ENCODE assay signal across 1 cellular context in the genomic region with DNA sequence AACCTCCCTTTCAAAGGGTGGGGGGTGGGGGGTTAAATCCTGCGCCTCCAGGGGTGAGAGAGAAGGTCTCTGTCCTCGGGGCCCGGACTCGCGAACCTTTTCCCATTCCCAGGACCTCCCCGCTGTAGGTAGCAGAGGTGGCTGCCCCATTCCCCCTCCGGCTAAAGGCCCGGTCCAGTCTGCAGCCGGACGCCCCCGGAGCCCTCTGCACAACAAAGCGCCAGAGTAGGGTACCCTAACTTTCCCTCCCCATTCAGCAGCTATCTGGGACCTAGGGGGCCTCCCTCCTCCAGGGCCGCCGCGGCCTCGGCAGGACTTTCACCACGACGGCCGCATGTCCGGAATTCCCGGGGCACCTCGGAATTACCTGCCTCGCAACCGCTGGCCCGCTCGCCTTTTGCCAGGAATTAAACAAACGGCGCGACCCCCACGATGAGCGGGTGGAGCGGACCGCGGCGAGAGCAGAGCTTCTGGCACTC.
TF ChIP-seq lines count a peak whose summit lies in the region.

No MANE protein-coding gene starts in this region.

TF ChIP-seq in HepG2, 621 proteins besides CTCF, POLR2A, EP300 and RAD21 (continued from another document and continues in another):
- TF ChIP-seq, protein P1, sequence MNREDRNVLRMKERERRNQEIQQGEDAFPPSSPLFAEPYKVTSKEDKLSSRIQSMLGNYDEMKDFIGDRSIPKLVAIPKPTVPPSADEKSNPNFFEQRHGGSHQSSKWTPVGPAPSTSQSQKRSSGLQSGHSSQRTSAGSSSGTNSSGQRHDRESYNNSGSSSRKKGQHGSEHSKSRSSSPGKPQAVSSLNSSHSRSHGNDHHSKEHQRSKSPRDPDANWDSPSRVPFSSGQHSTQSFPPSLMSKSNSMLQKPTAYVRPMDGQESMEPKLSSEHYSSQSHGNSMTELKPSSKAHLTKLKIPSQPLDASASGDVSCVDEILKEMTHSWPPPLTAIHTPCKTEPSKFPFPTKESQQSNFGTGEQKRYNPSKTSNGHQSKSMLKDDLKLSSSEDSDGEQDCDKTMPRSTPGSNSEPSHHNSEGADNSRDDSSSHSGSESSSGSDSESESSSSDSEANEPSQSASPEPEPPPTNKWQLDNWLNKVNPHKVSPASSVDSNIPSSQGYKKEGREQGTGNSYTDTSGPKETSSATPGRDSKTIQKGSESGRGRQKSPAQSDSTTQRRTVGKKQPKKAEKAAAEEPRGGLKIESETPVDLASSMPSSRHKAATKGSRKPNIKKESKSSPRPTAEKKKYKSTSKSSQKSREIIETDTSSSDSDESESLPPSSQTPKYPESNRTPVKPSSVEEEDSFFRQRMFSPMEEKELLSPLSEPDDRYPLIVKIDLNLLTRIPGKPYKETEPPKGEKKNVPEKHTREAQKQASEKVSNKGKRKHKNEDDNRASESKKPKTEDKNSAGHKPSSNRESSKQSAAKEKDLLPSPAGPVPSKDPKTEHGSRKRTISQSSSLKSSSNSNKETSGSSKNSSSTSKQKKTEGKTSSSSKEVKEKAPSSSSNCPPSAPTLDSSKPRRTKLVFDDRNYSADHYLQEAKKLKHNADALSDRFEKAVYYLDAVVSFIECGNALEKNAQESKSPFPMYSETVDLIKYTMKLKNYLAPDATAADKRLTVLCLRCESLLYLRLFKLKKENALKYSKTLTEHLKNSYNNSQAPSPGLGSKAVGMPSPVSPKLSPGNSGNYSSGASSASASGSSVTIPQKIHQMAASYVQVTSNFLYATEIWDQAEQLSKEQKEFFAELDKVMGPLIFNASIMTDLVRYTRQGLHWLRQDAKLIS (CRISPR knock-in tag; IDR thresholded peaks at IDR 0.05): peak; percentile 86; the same call in 1 of the 2 replicates
- TF ChIP-seq ZNF572 (CRISPR knock-in tag; IDR thresholded peaks at IDR 0.05): 0 out of 2 replicates have a peak, but pooled peaks have one; percentile 21
- TF ChIP-seq HNRNPL (IDR thresholded peaks at IDR 0.05; ENCODE audit: low read depth, low read length): 0 out of 2 replicates have a peak, but pooled peaks have one; percentile 68
- TF ChIP-seq STAG1 (CRISPR knock-in tag; IDR thresholded peaks at IDR 0.05): 0 out of 2 replicates have a peak, but pooled peaks have one; percentile 3
- TF ChIP-seq SRF (IDR thresholded peaks at IDR 0.05; ENCODE audit: low read depth, low read length): no peak
- TF ChIP-seq, protein P2, sequence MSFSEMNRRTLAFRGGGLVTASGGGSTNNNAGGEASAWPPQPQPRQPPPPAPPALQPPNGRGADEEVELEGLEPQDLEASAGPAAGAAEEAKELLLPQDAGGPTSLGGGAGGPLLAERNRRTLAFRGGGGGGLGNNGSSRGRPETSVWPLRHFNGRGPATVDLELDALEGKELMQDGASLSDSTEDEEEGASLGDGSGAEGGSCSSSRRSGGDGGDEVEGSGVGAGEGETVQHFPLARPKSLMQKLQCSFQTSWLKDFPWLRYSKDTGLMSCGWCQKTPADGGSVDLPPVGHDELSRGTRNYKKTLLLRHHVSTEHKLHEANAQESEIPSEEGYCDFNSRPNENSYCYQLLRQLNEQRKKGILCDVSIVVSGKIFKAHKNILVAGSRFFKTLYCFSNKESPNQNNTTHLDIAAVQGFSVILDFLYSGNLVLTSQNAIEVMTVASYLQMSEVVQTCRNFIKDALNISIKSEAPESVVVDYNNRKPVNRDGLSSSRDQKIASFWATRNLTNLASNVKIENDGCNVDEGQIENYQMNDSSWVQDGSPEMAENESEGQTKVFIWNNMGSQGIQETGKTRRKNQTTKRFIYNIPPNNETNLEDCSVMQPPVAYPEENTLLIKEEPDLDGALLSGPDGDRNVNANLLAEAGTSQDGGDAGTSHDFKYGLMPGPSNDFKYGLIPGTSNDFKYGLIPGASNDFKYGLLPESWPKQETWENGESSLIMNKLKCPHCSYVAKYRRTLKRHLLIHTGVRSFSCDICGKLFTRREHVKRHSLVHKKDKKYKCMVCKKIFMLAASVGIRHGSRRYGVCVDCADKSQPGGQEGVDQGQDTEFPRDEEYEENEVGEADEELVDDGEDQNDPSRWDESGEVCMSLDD (CRISPR knock-in tag; IDR thresholded peaks at IDR 0.05; ENCODE audit: borderline replicate concordance): 0 out of 2 replicates have a peak, but pooled peaks have one; percentile 31
- TF ChIP-seq ZNF232 (CRISPR knock-in tag; IDR thresholded peaks at IDR 0.05; ENCODE audit: borderline replicate concordance): 0 out of 2 replicates have a peak, but pooled peaks have one; percentile 51
- no peak for TF ChIP-seq JDP2 (CRISPR knock-in tag; IDR thresholded peaks at IDR 0.05; ENCODE audit: borderline replicate concordance)
- TF ChIP-seq, protein P3, sequence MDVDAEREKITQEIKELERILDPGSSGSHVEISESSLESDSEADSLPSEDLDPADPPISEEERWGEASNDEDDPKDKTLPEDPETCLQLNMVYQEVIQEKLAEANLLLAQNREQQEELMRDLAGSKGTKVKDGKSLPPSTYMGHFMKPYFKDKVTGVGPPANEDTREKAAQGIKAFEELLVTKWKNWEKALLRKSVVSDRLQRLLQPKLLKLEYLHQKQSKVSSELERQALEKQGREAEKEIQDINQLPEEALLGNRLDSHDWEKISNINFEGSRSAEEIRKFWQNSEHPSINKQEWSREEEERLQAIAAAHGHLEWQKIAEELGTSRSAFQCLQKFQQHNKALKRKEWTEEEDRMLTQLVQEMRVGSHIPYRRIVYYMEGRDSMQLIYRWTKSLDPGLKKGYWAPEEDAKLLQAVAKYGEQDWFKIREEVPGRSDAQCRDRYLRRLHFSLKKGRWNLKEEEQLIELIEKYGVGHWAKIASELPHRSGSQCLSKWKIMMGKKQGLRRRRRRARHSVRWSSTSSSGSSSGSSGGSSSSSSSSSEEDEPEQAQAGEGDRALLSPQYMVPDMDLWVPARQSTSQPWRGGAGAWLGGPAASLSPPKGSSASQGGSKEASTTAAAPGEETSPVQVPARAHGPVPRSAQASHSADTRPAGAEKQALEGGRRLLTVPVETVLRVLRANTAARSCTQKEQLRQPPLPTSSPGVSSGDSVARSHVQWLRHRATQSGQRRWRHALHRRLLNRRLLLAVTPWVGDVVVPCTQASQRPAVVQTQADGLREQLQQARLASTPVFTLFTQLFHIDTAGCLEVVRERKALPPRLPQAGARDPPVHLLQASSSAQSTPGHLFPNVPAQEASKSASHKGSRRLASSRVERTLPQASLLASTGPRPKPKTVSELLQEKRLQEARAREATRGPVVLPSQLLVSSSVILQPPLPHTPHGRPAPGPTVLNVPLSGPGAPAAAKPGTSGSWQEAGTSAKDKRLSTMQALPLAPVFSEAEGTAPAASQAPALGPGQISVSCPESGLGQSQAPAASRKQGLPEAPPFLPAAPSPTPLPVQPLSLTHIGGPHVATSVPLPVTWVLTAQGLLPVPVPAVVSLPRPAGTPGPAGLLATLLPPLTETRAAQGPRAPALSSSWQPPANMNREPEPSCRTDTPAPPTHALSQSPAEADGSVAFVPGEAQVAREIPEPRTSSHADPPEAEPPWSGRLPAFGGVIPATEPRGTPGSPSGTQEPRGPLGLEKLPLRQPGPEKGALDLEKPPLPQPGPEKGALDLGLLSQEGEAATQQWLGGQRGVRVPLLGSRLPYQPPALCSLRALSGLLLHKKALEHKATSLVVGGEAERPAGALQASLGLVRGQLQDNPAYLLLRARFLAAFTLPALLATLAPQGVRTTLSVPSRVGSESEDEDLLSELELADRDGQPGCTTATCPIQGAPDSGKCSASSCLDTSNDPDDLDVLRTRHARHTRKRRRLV (CRISPR knock-in tag; IDR thresholded peaks at IDR 0.05): 0 out of 2 replicates have a peak, but pooled peaks have one; percentile 51
- peak; percentile 75 for TF ChIP-seq HNRNPH1 (optimal IDR thresholded peaks at IDR 0.05; ENCODE audit: low read depth, low read length)
- no peak for TF ChIP-seq IKZF1 (IDR thresholded peaks at IDR 0.05)
- no peak for TF ChIP-seq MXD4 (CRISPR knock-in tag; IDR thresholded peaks at IDR 0.05)
- no peak for TF ChIP-seq ZSCAN29 (CRISPR knock-in tag; conservative IDR thresholded peaks at IDR 0.05)
- TF ChIP-seq POLR2G (IDR thresholded peaks at IDR 0.05; ENCODE audit: low read depth, low read length): peak; percentile 55
- TF ChIP-seq ZNF768 (CRISPR knock-in tag; IDR thresholded peaks at IDR 0.05): peak; percentile 32; the same call in 1 of the 2 replicates
- TF ChIP-seq ZMYM3 (CRISPR knock-in tag; IDR thresholded peaks at IDR 0.05): 0 out of 2 replicates have a peak, but pooled peaks have one; percentile 25
- TF ChIP-seq AKAP8 (CRISPR knock-in tag; IDR thresholded peaks at IDR 0.05): 0 out of 2 replicates have a peak, but pooled peaks have one; percentile 38
- TF ChIP-seq TEAD3 (CRISPR knock-in tag; optimal IDR thresholded peaks at IDR 0.05; ENCODE audit: borderline replicate concordance): peak; percentile 21
- TF ChIP-seq KDM3A (CRISPR knock-in tag; IDR thresholded peaks at IDR 0.05; ENCODE audit: low read depth): 0 out of 2 replicates have a peak, but pooled peaks have one; percentile 33
- TF ChIP-seq GATA4 (IDR thresholded peaks at IDR 0.05; ENCODE audit: borderline replicate concordance, low read depth): 0 out of 2 replicates have a peak, but pooled peaks have one; percentile 31
- TF ChIP-seq, protein P4, sequence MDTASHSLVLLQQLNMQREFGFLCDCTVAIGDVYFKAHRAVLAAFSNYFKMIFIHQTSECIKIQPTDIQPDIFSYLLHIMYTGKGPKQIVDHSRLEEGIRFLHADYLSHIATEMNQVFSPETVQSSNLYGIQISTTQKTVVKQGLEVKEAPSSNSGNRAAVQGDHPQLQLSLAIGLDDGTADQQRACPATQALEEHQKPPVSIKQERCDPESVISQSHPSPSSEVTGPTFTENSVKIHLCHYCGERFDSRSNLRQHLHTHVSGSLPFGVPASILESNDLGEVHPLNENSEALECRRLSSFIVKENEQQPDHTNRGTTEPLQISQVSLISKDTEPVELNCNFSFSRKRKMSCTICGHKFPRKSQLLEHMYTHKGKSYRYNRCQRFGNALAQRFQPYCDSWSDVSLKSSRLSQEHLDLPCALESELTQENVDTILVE (CRISPR knock-in tag; IDR thresholded peaks at IDR 0.05): no peak
- peak; percentile 15; the same call in 1 of the 2 replicates for TF ChIP-seq ZBTB20 (CRISPR knock-in tag; IDR thresholded peaks at IDR 0.05; ENCODE audit: borderline replicate concordance, low read depth)
- TF ChIP-seq BORCS8-MEF2B (CRISPR knock-in tag; IDR thresholded peaks at IDR 0.05): peak; percentile 27; the same call in 1 of the 2 replicates
- TF ChIP-seq ZFY (CRISPR knock-in tag; IDR thresholded peaks at IDR 0.05): peak; percentile 52
- peak; percentile 14; the same call in 1 of the 2 replicates for TF ChIP-seq POLR2AphosphoS5 (IDR thresholded peaks at IDR 0.05; ENCODE audit: low read depth, low read length)
- TF ChIP-seq, protein P5, sequence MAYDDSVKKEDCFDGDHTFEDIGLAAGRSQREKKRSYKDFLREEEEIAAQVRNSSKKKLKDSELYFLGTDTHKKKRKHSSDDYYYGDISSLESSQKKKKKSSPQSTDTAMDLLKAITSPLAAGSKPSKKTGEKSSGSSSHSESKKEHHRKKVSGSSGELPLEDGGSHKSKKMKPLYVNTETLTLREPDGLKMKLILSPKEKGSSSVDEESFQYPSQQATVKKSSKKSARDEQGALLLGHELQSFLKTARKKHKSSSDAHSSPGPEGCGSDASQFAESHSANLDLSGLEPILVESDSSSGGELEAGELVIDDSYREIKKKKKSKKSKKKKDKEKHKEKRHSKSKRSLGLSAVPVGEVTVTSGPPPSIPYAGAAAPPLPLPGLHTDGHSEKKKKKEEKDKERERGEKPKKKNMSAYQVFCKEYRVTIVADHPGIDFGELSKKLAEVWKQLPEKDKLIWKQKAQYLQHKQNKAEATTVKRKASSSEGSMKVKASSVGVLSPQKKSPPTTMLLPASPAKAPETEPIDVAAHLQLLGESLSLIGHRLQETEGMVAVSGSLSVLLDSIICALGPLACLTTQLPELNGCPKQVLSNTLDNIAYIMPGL (CRISPR knock-in tag; IDR thresholded peaks at IDR 0.05; ENCODE audit: borderline replicate concordance in 1 of 2, low read depth in 1 of 2): peak in 1 of 2 experiments; percentile 13; a peak in 1 of 4 replicates
- no peak for TF ChIP-seq ZC3H13 (CRISPR knock-in tag; IDR thresholded peaks at IDR 0.05)
- TF ChIP-seq ZNF546 (CRISPR knock-in tag; conservative IDR thresholded peaks at IDR 0.05): no peak
- TF ChIP-seq HOXA5 (CRISPR knock-in tag; IDR thresholded peaks at IDR 0.05): 0 out of 2 replicates have a peak, but pooled peaks have one; percentile 68
- TF ChIP-seq, protein P6, sequence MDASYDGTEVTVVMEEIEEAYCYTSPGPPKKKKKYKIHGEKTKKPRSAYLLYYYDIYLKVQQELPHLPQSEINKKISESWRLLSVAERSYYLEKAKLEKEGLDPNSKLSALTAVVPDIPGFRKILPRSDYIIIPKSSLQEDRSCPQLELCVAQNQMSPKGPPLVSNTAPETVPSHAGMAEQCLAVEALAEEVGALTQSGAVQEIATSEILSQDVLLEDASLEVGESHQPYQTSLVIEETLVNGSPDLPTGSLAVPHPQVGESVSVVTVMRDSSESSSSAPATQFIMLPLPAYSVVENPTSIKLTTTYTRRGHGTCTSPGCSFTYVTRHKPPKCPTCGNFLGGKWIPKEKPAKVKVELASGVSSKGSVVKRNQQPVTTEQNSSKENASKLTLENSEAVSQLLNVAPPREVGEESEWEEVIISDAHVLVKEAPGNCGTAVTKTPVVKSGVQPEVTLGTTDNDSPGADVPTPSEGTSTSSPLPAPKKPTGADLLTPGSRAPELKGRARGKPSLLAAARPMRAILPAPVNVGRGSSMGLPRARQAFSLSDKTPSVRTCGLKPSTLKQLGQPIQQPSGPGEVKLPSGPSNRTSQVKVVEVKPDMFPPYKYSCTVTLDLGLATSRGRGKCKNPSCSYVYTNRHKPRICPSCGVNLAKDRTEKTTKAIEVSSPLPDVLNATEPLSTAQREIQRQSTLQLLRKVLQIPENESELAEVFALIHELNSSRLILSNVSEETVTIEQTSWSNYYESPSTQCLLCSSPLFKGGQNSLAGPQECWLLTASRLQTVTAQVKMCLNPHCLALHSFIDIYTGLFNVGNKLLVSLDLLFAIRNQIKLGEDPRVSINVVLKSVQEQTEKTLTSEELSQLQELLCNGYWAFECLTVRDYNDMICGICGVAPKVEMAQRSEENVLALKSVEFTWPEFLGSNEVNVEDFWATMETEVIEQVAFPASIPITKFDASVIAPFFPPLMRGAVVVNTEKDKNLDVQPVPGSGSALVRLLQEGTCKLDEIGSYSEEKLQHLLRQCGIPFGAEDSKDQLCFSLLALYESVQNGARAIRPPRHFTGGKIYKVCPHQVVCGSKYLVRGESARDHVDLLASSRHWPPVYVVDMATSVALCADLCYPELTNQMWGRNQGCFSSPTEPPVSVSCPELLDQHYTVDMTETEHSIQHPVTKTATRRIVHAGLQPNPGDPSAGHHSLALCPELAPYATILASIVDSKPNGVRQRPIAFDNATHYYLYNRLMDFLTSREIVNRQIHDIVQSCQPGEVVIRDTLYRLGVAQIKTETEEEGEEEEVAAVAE (CRISPR knock-in tag; IDR thresholded peaks at IDR 0.05; ENCODE audit: borderline replicate concordance): no peak
- TF ChIP-seq ZSCAN30 (CRISPR knock-in tag; IDR thresholded peaks at IDR 0.05): no peak
- TF ChIP-seq MTA3 (CRISPR knock-in tag; IDR thresholded peaks at IDR 0.05): no peak
- TF ChIP-seq, protein P7, sequence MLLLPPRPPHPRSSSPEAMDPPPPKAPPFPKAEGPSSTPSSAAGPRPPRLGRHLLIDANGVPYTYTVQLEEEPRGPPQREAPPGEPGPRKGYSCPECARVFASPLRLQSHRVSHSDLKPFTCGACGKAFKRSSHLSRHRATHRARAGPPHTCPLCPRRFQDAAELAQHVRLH (CRISPR knock-in tag; IDR thresholded peaks at IDR 0.05; ENCODE audit: borderline replicate concordance, low read depth): 0 out of 2 replicates have a peak, but pooled peaks have one; percentile 34
- peak; percentile 58 for TF ChIP-seq ZNF777 (CRISPR knock-in tag; IDR thresholded peaks at IDR 0.05)
